Comparison of ENCODE assay signal across 15 cellular contexts in genomic region chr1:173212952-173213491, GRCh38. TPM values are rescaled to one million over a fixed set of nuclear protein-coding genes. Genes with fewer than 3 reads are reported as not detected.
DNase-seq lines count a peak whose midpoint lies in the region; ATAC-seq and TF ChIP-seq lines count a peak whose summit lies in the region.
"Had no signal": no experiment of that assay in that cellular context is flagged by ENCODE, and none has a peak within 500 bp of the region (broad histone marks: within the 10 kb centered on the region; RNA-seq: fewer than 3 reads in every experiment).

No MANE protein-coding gene starts in this region.

- H3K4me1 Mint-ChIP-seq in CD4-positive, alpha-beta memory T cell = peaks cover 2 to 20% (median 11%) of the 10 kb centered on the region in 4 donors

- intact Hi-C loops in posterior vena cava (cut with DNase I) = no loop called here
- intact Hi-C loops in head of caudate nucleus (cut with DNase I) = no loop called here
- intact Hi-C loops in CD4-positive, alpha-beta memory T cell (cut with micrococcal nuclease) = no loop called here

- POLR2A ChIA-PET in GM10248 (lab: Yijun Ruan, JAX) = no interaction called here
- POLR2A ChIA-PET in CD4-positive, alpha-beta memory T cell (lab: Charles Lee; ENCODE audit: partially characterized antibody) = no interaction called here

- no peaks in the 10 kb centered on the region for H3K36me3 Mint-ChIP-seq in CD4-positive, alpha-beta memory T cell

- no peaks in the 10 kb centered on the region for H3K36me3 ChIP-seq in CD4-positive, alpha-beta memory T cell (ENCODE audit: insufficient read depth, low read length)
- H3K36me3 ChIP-seq: HAP-1 had no signal

- H3K27ac Mint-ChIP-seq in CD4-positive, alpha-beta memory T cell = no peak overlapping the region

- no peaks in the 10 kb centered on the region for H3K4me1 ChIP-seq in CD4-positive, alpha-beta memory T cell (ENCODE audit: insufficient read depth, low read length)
- H3K4me1 ChIP-seq: HAP-1 had no signal

- H3K27ac ChIP-seq in CD4-positive, alpha-beta memory T cell (ENCODE audit: low read depth, low read length) = no peak overlapping the region
- H3K27ac ChIP-seq: skin epidermis had no signal

- no peaks in the 10 kb centered on the region for H3K27me3 Mint-ChIP-seq in CD4-positive, alpha-beta memory T cell

- CTCF ChIA-PET in GM10248 (lab: Yijun Ruan, JAX) = interaction anchor here (2.1 to 4.7 kb wide), 2 partner anchors 10 to 11 kb away, joined by 8 to 39 read pairs; no protein-coding TSS in a partner anchor
- CTCF ChIA-PET in CD4-positive, alpha-beta memory T cell (lab: Charles Lee; ENCODE audit: partially characterized antibody) = interaction anchor here (2.7 kb wide), 1 partner anchor 387 kb away, joined by 9 read pairs; no protein-coding TSS in a partner anchor

- no peaks in the 10 kb centered on the region for H3K9me3 ChIP-seq in CD4-positive, alpha-beta memory T cell (ENCODE audit: control insufficient read depth in 1 of 2, low read length in 2 of 2)
- H3K9me3 ChIP-seq: HAP-1, SK-N-SH had no signal

- peak; percentile 53 for DNase-seq in GM10248 (ENCODE audit: extremely low spot score)
- no peak for DNase-seq in posterior vena cava (ENCODE audit: low spot score)
- no peak for DNase-seq in NCI-H187 (lab: John Stamatoyannopoulos, UW)
- DNase-seq in head of caudate nucleus = no peak
- DNase-seq in CD4-positive, alpha-beta memory T cell = no peak
- DNase-seq: activated naive CD4-positive, alpha-beta T cell; kidney; NCI-H774; SK-N-SH had no signal

- H3K9me3 Mint-ChIP-seq in CD4-positive, alpha-beta memory T cell = no peaks in the 10 kb centered on the region
- H3K9me3 Mint-ChIP-seq: nephron had no signal

- no peak for TF ChIP-seq CTCF in GM10248 (IDR thresholded peaks at IDR 0.05; ENCODE audit: control extremely low read depth, extremely low read depth, low read depth, missing control alignments)

- no peak overlapping the region for H3K4me3 ChIP-seq in CD4-positive, alpha-beta memory T cell (ENCODE audit: low read length in 2 of 2)
- H3K4me3 ChIP-seq: HAP-1, skin epidermis had no signal

- no peak overlapping the region for H3K4me3 Mint-ChIP-seq in CD4-positive, alpha-beta memory T cell
- H3K4me3 Mint-ChIP-seq: nephron had no signal

- H3K27me3 ChIP-seq in CD4-positive, alpha-beta memory T cell (ENCODE audit: insufficient read depth, low read length) = no peaks in the 10 kb centered on the region

- ATAC-seq in GM19043 (IDR thresholded peaks at IDR 0.05; ENCODE audit: low read depth, unreplicated experiment) (peak; percentile 81), HG02623 (IDR thresholded peaks at IDR 0.05; ENCODE audit: unreplicated experiment) (peak; percentile 83), HG03432 (IDR thresholded peaks at IDR 0.05; ENCODE audit: unreplicated experiment) (peak; percentile 94)

RNA-seq across cellular contexts. Expression of gene TNFSF4, which starts 5.9 kb away (rescaled TPM):
- 1 to 10 TPM in 1 of 2 donors, under 1 TPM in 1; 0.57 to 1.2 TPM for total RNA-seq in posterior vena cava
- 1 to 10 TPM; 3.9 TPM for total RNA-seq in CD4-positive, alpha-beta memory T cell
- under 1 TPM; 0.18 to 0.96 TPM for polyA plus RNA-seq in CD4-positive, alpha-beta memory T cell
